Comparison of ENCODE assay signal across 14 cellular contexts in genomic region chr11:102172127-102172848, GRCh38.
DNase-seq lines count a peak whose midpoint lies in the region; ATAC-seq, FAIRE-seq and TF ChIP-seq lines count a peak whose summit lies in the region.
"Had no signal": no experiment of that assay in that cellular context is flagged by ENCODE, and none has a peak within 500 bp of the region (broad histone marks: within the 10 kb centered on the region; RNA-seq: fewer than 3 reads in every experiment).

No MANE protein-coding gene starts in this region.

- H3K4me3 ChIP-seq in Caco-2 (ENCODE audit: low read depth, low read length) (no peak overlapping the region), PC-3 (ENCODE audit: low read length) (no peak overlapping the region), pancreas (no peak overlapping the region)
- H3K4me3 ChIP-seq: K562, spleen had no signal

- ATAC-seq in PC-3 (peak; percentile 65), esophagus mucosa (peak; percentile 67), pancreas (peak; percentile 44 to 80 (median 57)), HG02938 (IDR thresholded peaks at IDR 0.05; ENCODE audit: unreplicated experiment) (no peak)
- ATAC-seq: K562 had no signal

- H3K4me3 Mint-ChIP-seq in Caco-2 (ENCODE audit: unreplicated experiment) = no peak overlapping the region
- H3K4me3 Mint-ChIP-seq: activated CD4-positive, alpha-beta T cell treated with anti-CD3 and anti-CD28 coated beads, Interleukin-2, amount 10 ng/mL, durations not matched to agents 7 days and 5 days; activated naive CD4-positive, alpha-beta T cell treated with anti-CD3 and anti-CD28 coated beads, Interleukin-2, amount 50 U/mL, for 24 hours had no signal

- TF ChIP-seq CTCF in Caco-2 (IDR thresholded peaks at IDR 0.05; ENCODE audit: insufficient read depth in 1 of 2, low read depth in 1 of 2, low read length in 1 of 2, severe bottlenecking in 1 of 2, unreplicated experiment in 1 of 2) = no peak
- no peak for TF ChIP-seq CTCF in PC-3 (conservative IDR thresholded peaks at IDR 0.05; ENCODE audit: low read depth, low read length)
- no peak for TF ChIP-seq CTCF in pancreas (IDR thresholded peaks at IDR 0.05)

- no peaks in the 10 kb centered on the region for H3K27me3 Mint-ChIP-seq in Caco-2 (ENCODE audit: insufficient read depth, unreplicated experiment)

- H3F3A ChIP-seq in PC-3 (ENCODE audit: low read length, unreplicated experiment) = peaks cover 5% of the 10 kb centered on the region

- peak overlapping the region; percentile 67 for H3K4me2 ChIP-seq in PC-3 (ENCODE audit: low read length)

- H3K4me1 Mint-ChIP-seq in Caco-2 (ENCODE audit: low read depth, unreplicated experiment) = peaks cover 29% of the 10 kb centered on the region
- H3K4me1 Mint-ChIP-seq: activated CD4-positive, alpha-beta T cell treated with anti-CD3 and anti-CD28 coated beads, Interleukin-2, amount 10 ng/mL, durations not matched to agents 7 days and 5 days; activated naive CD4-positive, alpha-beta T cell treated with anti-CD3 and anti-CD28 coated beads, Interleukin-2, amount 50 U/mL, for 24 hours had no signal

- 49 to 65% methylated on average over 4 to 5 of the region's 6 CpGs for WGBS in pancreas, 2 donors

- peaks cover 42% of the 10 kb centered on the region for H3K36me3 Mint-ChIP-seq in Caco-2 (ENCODE audit: insufficient read depth, unreplicated experiment)
- H3K36me3 Mint-ChIP-seq: activated naive CD4-positive, alpha-beta T cell treated with anti-CD3 and anti-CD28 coated beads, Interleukin-2, amount 50 U/mL, for 24 hours had no signal

- H3K9ac ChIP-seq in PC-3 (ENCODE audit: low read length) = peak overlapping the region; percentile 3; the same call in 1 of the 2 replicates

- intact Hi-C loops in Caco-2 (cut with micrococcal nuclease; ENCODE audit: unreplicated experiment) (no loop called here), PC-3 (cut with micrococcal nuclease) (loop anchor here (10.0 kb wide), 1 partner anchor 257 kb away; the partner anchor contains the start of genes ANGPTL5 and CEP126), pancreas (cut with DNase I) (no loop called here)

- no peak for DNase-seq in Caco-2
- DNase-seq in PC-3 = peak; percentile 64
- DNase-seq in pancreas = no peak
- no peak for DNase-seq in effector CD4-positive, alpha-beta T cell
- DNase-seq in DMS79 (lab: John Stamatoyannopoulos, UW) = no peak
- no peak for DNase-seq in HTR-8/SVneo (ENCODE audit: insufficient read length, low spot score)
- DNase-seq: activated CD4-positive, alpha-beta T cell treated with anti-CD3 and anti-CD28 coated beads, Interleukin-2, amount 10 ng/mL, durations not matched to agents 7 days and 5 days; NCI-H2227 treated with DMSO at 0.1 percent for 48 hours; spleen had no signal

- POLR2A ChIA-PET in Caco-2 (lab: Charles Lee) (interaction anchor here (0.9 kb wide), 1 partner anchor 15 kb away, joined by 5 read pairs; no protein-coding TSS in a partner anchor), PC-3 (lab: Charles Lee; ENCODE audit: unreplicated experiment) (interaction anchor here (0.5 to 0.6 kb wide), 2 partner anchors 41 to 515 kb away, joined by 3 read pairs; no protein-coding TSS in a partner anchor)

- H2AFZ ChIP-seq in PC-3 (ENCODE audit: low read length) = no peak overlapping the region

- H3K27ac Mint-ChIP-seq in Caco-2 (ENCODE audit: unreplicated experiment) = peak overlapping the region; percentile 0
- H3K27ac Mint-ChIP-seq: activated CD4-positive, alpha-beta T cell treated with anti-CD3 and anti-CD28 coated beads, Interleukin-2, amount 10 ng/mL, durations not matched to agents 7 days and 5 days; activated naive CD4-positive, alpha-beta T cell treated with anti-CD3 and anti-CD28 coated beads, Interleukin-2, amount 50 U/mL, for 24 hours had no signal

- no peaks in the 10 kb centered on the region for H3K9me3 Mint-ChIP-seq in Caco-2 (ENCODE audit: unreplicated experiment)
- H3K9me3 Mint-ChIP-seq: activated CD4-positive, alpha-beta T cell treated with anti-CD3 and anti-CD28 coated beads, Interleukin-2, amount 10 ng/mL, durations not matched to agents 7 days and 5 days; activated naive CD4-positive, alpha-beta T cell treated with anti-CD3 and anti-CD28 coated beads, Interleukin-2, amount 50 U/mL, for 24 hours had no signal

- H3K4me1 ChIP-seq in Caco-2 (peaks cover 22% of the 10 kb centered on the region), PC-3 (ENCODE audit: insufficient read depth, low read length) (peaks cover 58% of the 10 kb centered on the region), pancreas (peaks cover 3 to 12% (median 5%) of the 10 kb centered on the region in 3 donors)
- H3K4me1 ChIP-seq: spleen had no signal

- H3K27me3 ChIP-seq in Caco-2 (replicated peaks; ENCODE audit: control insufficient read depth, insufficient read depth, low read length) (no peaks in the 10 kb centered on the region), PC-3 (ENCODE audit: low read length) (no peaks in the 10 kb centered on the region), pancreas (no peaks in the 10 kb centered on the region)

- H3K9me3 ChIP-seq in Caco-2 (no peaks in the 10 kb centered on the region), PC-3 (ENCODE audit: low read length) (no peaks in the 10 kb centered on the region), pancreas (no peaks in the 10 kb centered on the region)
- H3K9me3 ChIP-seq: spleen had no signal

- no peak for FAIRE-seq in pancreas (lab: Jason Lieb, UNC)
- no peak for FAIRE-seq in HTR-8/SVneo (lab: Jason Lieb, UNC)
- FAIRE-seq: frontal cortex, K562 had no signal

- no peaks in the 10 kb centered on the region for H4K20me1 ChIP-seq in PC-3 (ENCODE audit: low read length)

- CTCF ChIA-PET in Caco-2 (lab: Charles Lee) = interaction anchor here (0.6 kb wide), 1 partner anchor 15 kb away, joined by 3 read pairs; no protein-coding TSS in a partner anchor
- CTCF ChIA-PET in PC-3 (lab: Charles Lee) = interaction anchor here (0.6 kb wide), 1 partner anchor 744 kb away, joined by 21 read pairs; no protein-coding TSS in a partner anchor

- H3K27ac ChIP-seq in PC-3 (ENCODE audit: low read length) (peak overlapping the region; percentile 54), pancreas (peak overlapping the region in 1 of 4 donors; percentile 54)

- H3K36me3 ChIP-seq in Caco-2 (ENCODE audit: control insufficient read depth, insufficient read depth, low read length) (no peaks in the 10 kb centered on the region), PC-3 (ENCODE audit: low read depth, low read length) (peaks cover 10% of the 10 kb centered on the region), pancreas (peaks cover 0 to 3% (median 0%) of the 10 kb centered on the region in 3 donors)
- H3K36me3 ChIP-seq: spleen had no signal

- H3K9me2 ChIP-seq in PC-3 (replicated peaks; ENCODE audit: low read length) = no peaks in the 10 kb centered on the region

- BruUV-seq in Caco-2 (replicated peaks; lab: Mats Ljungman, UMichigan) (no TSS peak), PC-3 (replicated peaks; lab: Mats Ljungman, UMichigan) (no TSS peak)

- H3K79me2 ChIP-seq in PC-3 (ENCODE audit: low read length) = peaks cover 63% of the 10 kb centered on the region
